ENCODE assay signal across 23 cellular contexts in the genomic region with DNA sequence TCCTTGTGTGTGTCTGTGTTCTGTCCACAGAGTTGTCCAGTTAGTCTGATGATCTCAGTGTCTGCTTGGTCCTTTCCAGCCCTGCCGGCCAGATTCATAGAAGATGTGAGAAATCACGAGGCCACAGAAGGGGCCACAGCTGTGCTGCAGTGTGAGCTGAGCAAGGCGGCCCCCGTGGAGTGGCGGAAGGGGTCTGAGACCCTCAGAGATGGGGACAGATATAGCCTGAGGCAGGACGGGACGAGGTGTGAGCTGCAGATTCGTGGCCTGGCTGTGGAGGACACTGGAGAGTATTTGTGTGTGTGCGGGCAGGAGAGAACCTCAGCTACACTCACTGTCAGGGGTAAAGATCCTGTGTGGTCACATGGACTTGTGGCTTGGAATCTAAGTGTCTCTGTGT.
DNase-seq lines count a peak whose midpoint lies in the region; ATAC-seq and TF ChIP-seq lines count a peak whose summit lies in the region.
"Had no signal": no experiment of that assay in that cellular context is flagged by ENCODE, and none has a peak within 500 bp of the region (broad histone marks: within the 10 kb centered on the region; RNA-seq: fewer than 3 reads in every experiment).

No MANE protein-coding gene starts in this region.

- no peak overlapping the region for H3K27ac ChIP-seq in left ventricle myocardium inferior (replicated peaks)
- H3K27ac ChIP-seq: C4-2B, Peyer's patch, SJCRH30 had no signal

- H3K27ac Mint-ChIP-seq in endothelial cell (ENCODE audit: unreplicated experiment) (no peak overlapping the region), type B pancreatic cell (no peak overlapping the region)
- H3K27ac Mint-ChIP-seq: CD8-positive, alpha-beta T cell had no signal

- H3K36me3 ChIP-seq in left ventricle myocardium inferior: peaks cover 60% of the 10 kb centered on the region
- H3K36me3 ChIP-seq: Peyer's patch, SJCRH30 had no signal

- no peak overlapping the region for H3K4me3 ChIP-seq in left ventricle myocardium inferior
- H3K4me3 ChIP-seq: Peyer's patch, SJCRH30 had no signal

- peaks cover 69% of the 10 kb centered on the region for H3K36me3 Mint-ChIP-seq in endothelial cell (ENCODE audit: low read depth, unreplicated experiment)
- H3K36me3 Mint-ChIP-seq in type B pancreatic cell: peaks cover 55% of the 10 kb centered on the region

- H3K4me1 ChIP-seq in left ventricle myocardium inferior: no peaks in the 10 kb centered on the region
- H3K4me1 ChIP-seq: Caco-2, Peyer's patch, SJCRH30 had no signal

- ATAC-seq in left cardiac atrium (no peak), GM19035 (IDR thresholded peaks at IDR 0.05; ENCODE audit: unreplicated experiment) (no peak)
- ATAC-seq: CD8-positive, alpha-beta T cell; SK-N-SH treated with all-trans-retinoic acid at 6 μM for 48 hours had no signal

- peaks cover 16% of the 10 kb centered on the region for H3K27me3 Mint-ChIP-seq in endothelial cell (ENCODE audit: unreplicated experiment)
- H3K27me3 Mint-ChIP-seq in type B pancreatic cell: no peaks in the 10 kb centered on the region

- intact Hi-C loops in left cardiac atrium (cut with DNase I) (no loop called here), left ventricle myocardium inferior (cut with micrococcal nuclease) (no loop called here)

- H3K4me3 Mint-ChIP-seq in endothelial cell (ENCODE audit: unreplicated experiment): peak overlapping the region; percentile 83
- no peak overlapping the region for H3K4me3 Mint-ChIP-seq in type B pancreatic cell
- H3K4me3 Mint-ChIP-seq: CD8-positive, alpha-beta T cell had no signal

- H3K9me3 ChIP-seq in left ventricle myocardium inferior (replicated peaks): peaks cover 34% of the 10 kb centered on the region

- peaks cover 21% of the 10 kb centered on the region for H3K9me3 Mint-ChIP-seq in endothelial cell (ENCODE audit: unreplicated experiment)
- H3K9me3 Mint-ChIP-seq in type B pancreatic cell: peaks cover 20% of the 10 kb centered on the region

- TF ChIP-seq CTCF in left ventricle myocardium inferior (IDR thresholded peaks at IDR 0.05; ENCODE audit: borderline replicate concordance) (no peak), endothelial cell (IDR thresholded peaks at IDR 0.05; ENCODE audit: unreplicated experiment) (no peak), type B pancreatic cell (conservative IDR thresholded peaks at IDR 0.05) (no peak)

- DNase-seq in left cardiac atrium (peak; percentile 9), left ventricle myocardium inferior (no peak), endothelial cell (ENCODE audit: low spot score) (no peak), mesenteric fat pad (ENCODE audit: low spot score) (peak; percentile 83), type B pancreatic cell (ENCODE audit: extremely low spot score, unreplicated experiment) (peak; percentile 8), GM19240 (ENCODE audit: insufficient read length, low spot score) (no peak)
- DNase-seq: CD8-positive, alpha-beta T cell; DMS79 treated with DMSO at 0.1 percent for 48 hours; Karpas-422; NCI-H1092; NCI-H1417 treated with DMSO at 0.1 percent for 48 hours; NCI-H187; NCI-H2081 treated with DMSO at 0.1 percent for 48 hours; NCI-H2171; NCI-H226; NCI-H510A; NCI-H69 had no signal

- H3K4me1 Mint-ChIP-seq in endothelial cell (ENCODE audit: unreplicated experiment): no peaks in the 10 kb centered on the region
- H3K4me1 Mint-ChIP-seq in type B pancreatic cell (ENCODE audit: unreplicated experiment): no peaks in the 10 kb centered on the region

- no peaks in the 10 kb centered on the region for H3K27me3 ChIP-seq in left ventricle myocardium inferior (ENCODE audit: low read depth)
- H3K27me3 ChIP-seq: Peyer's patch, SJCRH30 had no signal

Comparison
In these comparisons a context has a peak if more than half of its experiments do, and no peak if none do; other contexts are left out.
1. DNase-seq: peak in left cardiac atrium (single experiment), mesenteric fat pad (single experiment) and type B pancreatic cell (single experiment); none in left ventricle myocardium inferior (single experiment), endothelial cell (single experiment) and GM19240 (single experiment).